In genomic region chr6:151443911-151444621, GRCh38 we compare ENCODE assay signal across 27 cellular contexts. TPM values are rescaled to one million over a fixed set of nuclear protein-coding genes. Genes with fewer than 3 reads are reported as not detected.
DNase-seq lines count a peak whose midpoint lies in the region; ATAC-seq and TF ChIP-seq lines count a peak whose summit lies in the region.
"Had no signal": no experiment of that assay in that cellular context is flagged by ENCODE, and none has a peak within 500 bp of the region (broad histone marks: within the 10 kb centered on the region; RNA-seq: fewer than 3 reads in every experiment).

No MANE protein-coding gene starts in this region.

- H3K4me2 ChIP-seq in osteoblast (ENCODE audit: insufficient read depth, low read length): peak overlapping the region; percentile 31

- TF ChIP-seq CTCF in chondrocyte (IDR thresholded peaks at IDR 0.05): no peak
- TF ChIP-seq CTCF in osteoblast (IDR thresholded peaks at IDR 0.05; ENCODE audit: extremely low read depth, low read depth, low read length): no peak
- no peak for TF ChIP-seq CTCF in tibial artery (IDR thresholded peaks at IDR 0.05)

- ATAC-seq in GM19035 (IDR thresholded peaks at IDR 0.05; ENCODE audit: unreplicated experiment): no peak
- ATAC-seq: heart left ventricle; naive thymus-derived CD4-positive, alpha-beta T cell; stimulated activated naive B cell treated with anti-CD40 and anti-IgM and Interleukin-4, amounts not matched to agents 10 μg/mL and 1 μg/mL and 100 μg/mL, for 72 hours had no signal

- H4K20me1 ChIP-seq in osteoblast (ENCODE audit: insufficient read depth, low read length): no peaks in the 10 kb centered on the region

- H3K36me3 ChIP-seq in osteoblast (ENCODE audit: insufficient read depth, low read length) (peaks cover 10% of the 10 kb centered on the region), tibial artery (no peaks in the 10 kb centered on the region), HAP-1 (replicated peaks) (peaks cover 3% of the 10 kb centered on the region)

- intact Hi-C loops in tibial artery (cut with DNase I; ENCODE audit: low total_unique reads): loop anchor here (5.0 kb wide), 1 partner anchor 33 kb away; no protein-coding TSS in a partner anchor

- H3K79me2 ChIP-seq in osteoblast (ENCODE audit: insufficient read depth, low read length): peaks cover 81% of the 10 kb centered on the region

- H3K27me3 Mint-ChIP-seq in IgD-negative memory B cell: no peaks in the 10 kb centered on the region
- no peaks in the 10 kb centered on the region for H3K27me3 Mint-ChIP-seq in chondrocyte (ENCODE audit: low read depth)
- H3K27me3 Mint-ChIP-seq: activated naive CD8-positive, alpha-beta T cell treated with anti-CD3 and anti-CD28 coated beads for 36 hours; central memory CD8-positive, alpha-beta T cell; naive thymus-derived CD4-positive, alpha-beta T cell; stimulated activated naive B cell treated with anti-CD40 and anti-IgM and Interleukin-4, amounts not matched to agents 10 μg/mL and 1 μg/mL and 100 μg/mL, for 72 hours had no signal

- H3K4me3 ChIP-seq in osteoblast (ENCODE audit: insufficient read depth, low read length) (peak overlapping the region; percentile 19), tibial artery (no peak overlapping the region), HAP-1 (no peak overlapping the region)
- H3K4me3 ChIP-seq: GM23248, heart left ventricle, skin epidermis had no signal

- H3K4me1 ChIP-seq in osteoblast (ENCODE audit: insufficient read depth, low read length) (peaks cover 49% of the 10 kb centered on the region), tibial artery (peaks cover 8 to 79% (median 32%) of the 10 kb centered on the region in 4 donors), HAP-1 (no peaks in the 10 kb centered on the region)

- peak overlapping the region; percentile 97 for H3K27ac ChIP-seq in osteoblast (ENCODE audit: low read depth, low read length)
- H3K27ac ChIP-seq in tibial artery: peak overlapping the region; percentile 11 to 74
- H3K27ac ChIP-seq: C4-2B, GM23248, WERI-Rb-1 had no signal

- peaks cover 22 to 29% (median 26%) of the 10 kb centered on the region in 3 donors for H3K4me1 Mint-ChIP-seq in IgD-negative memory B cell
- peaks cover 72% of the 10 kb centered on the region for H3K4me1 Mint-ChIP-seq in chondrocyte (ENCODE audit: low read depth)

- H3K36me3 Mint-ChIP-seq in IgD-negative memory B cell (peaks cover 1% of the 10 kb centered on the region), chondrocyte (ENCODE audit: low read depth) (peaks cover 4% of the 10 kb centered on the region)

- in situ Hi-C loops in HAP-1 (cut with MboI; ENCODE audit: low sequenced_read_pairs): loop anchor here (25.0 kb wide), 1 partner anchor 818 kb away; no protein-coding TSS in a partner anchor

- H3K27me3 ChIP-seq in osteoblast (ENCODE audit: insufficient read depth, low read length) (no peaks in the 10 kb centered on the region), tibial artery (no peaks in the 10 kb centered on the region), HAP-1 (ENCODE audit: low read depth) (no peaks in the 10 kb centered on the region)
- H3K27me3 ChIP-seq: heart left ventricle had no signal

- no peak overlapping the region for H2AFZ ChIP-seq in osteoblast (ENCODE audit: low read length)
- H2AFZ ChIP-seq: GM23248 had no signal

- H3K27ac Mint-ChIP-seq in IgD-negative memory B cell (peak overlapping the region in 2 of 3 donors; percentile 5 to 39), chondrocyte (ENCODE audit: unreplicated experiment) (peak overlapping the region; percentile 80)
- H3K27ac Mint-ChIP-seq: activated naive CD8-positive, alpha-beta T cell treated with anti-CD3 and anti-CD28 coated beads for 36 hours; stimulated activated naive B cell treated with anti-CD40 and anti-IgM and Interleukin-4, amounts not matched to agents 10 μg/mL and 1 μg/mL and 100 μg/mL, for 72 hours had no signal

- H3K9me3 ChIP-seq in osteoblast (ENCODE audit: low read depth, low read length): no peaks in the 10 kb centered on the region
- H3K9me3 ChIP-seq in tibial artery: no peaks in the 10 kb centered on the region
- H3K9me3 ChIP-seq in HAP-1: no peaks in the 10 kb centered on the region
- H3K9me3 ChIP-seq: heart left ventricle had no signal

- H3K9me3 Mint-ChIP-seq in IgD-negative memory B cell (no peaks in the 10 kb centered on the region), chondrocyte (ENCODE audit: low read depth) (no peaks in the 10 kb centered on the region)
- H3K9me3 Mint-ChIP-seq: activated naive CD8-positive, alpha-beta T cell treated with anti-CD3 and anti-CD28 coated beads for 36 hours; central memory CD8-positive, alpha-beta T cell; naive thymus-derived CD4-positive, alpha-beta T cell; stimulated activated naive B cell treated with anti-CD40 and anti-IgM and Interleukin-4, amounts not matched to agents 10 μg/mL and 1 μg/mL and 100 μg/mL, for 72 hours had no signal

- no peak for DNase-seq in chondrocyte (ENCODE audit: low spot score)
- DNase-seq in osteoblast (ENCODE audit: insufficient read length, low spot score, missing footprints): no peak
- no peak for DNase-seq in tibial artery
- DNase-seq in HAP-1 (ENCODE audit: low spot score in 2 of 2): no peak
- DNase-seq in activated CD4-positive, alpha-beta T cell treated with anti-CD3 and anti-CD28 coated beads for 4 hours: no peak
- DNase-seq: activated CD4-positive, alpha-beta T cell treated with anti-CD3 and anti-CD28 coated beads, Interleukin-2, amount 50 U/mL, for 1 hour; activated gamma-delta T cell; activated naive CD8-positive, alpha-beta T cell treated with anti-CD3 and anti-CD28 coated beads for 36 hours; activated T-cell treated with anti-CD3 and anti-CD28 coated beads, Interleukin-2, amount 50 U/mL, for 1 hour; COR-L47; DMS53; foreskin melanocyte; GM23248; heart left ventricle; midbrain; naive thymus-derived CD4-positive, alpha-beta T cell; NCI-H1092; NCI-H1694 treated with DMSO at 0.1 percent for 48 hours; SIG-M5; stimulated activated naive B cell treated with anti-CD40 and anti-IgM and Interleukin-4, amounts not matched to agents 10 μg/mL and 1 μg/mL and 100 μg/mL, for 72 hours; WERI-Rb-1 had no signal

- H3K4me3 Mint-ChIP-seq in IgD-negative memory B cell (no peak overlapping the region), chondrocyte (ENCODE audit: unreplicated experiment) (no peak overlapping the region)
- H3K4me3 Mint-ChIP-seq: activated naive CD8-positive, alpha-beta T cell treated with anti-CD3 and anti-CD28 coated beads for 36 hours; central memory CD8-positive, alpha-beta T cell; stimulated activated naive B cell treated with anti-CD40 and anti-IgM and Interleukin-4, amounts not matched to agents 10 μg/mL and 1 μg/mL and 100 μg/mL, for 72 hours had no signal

RNA-seq across cellular contexts. Expression of gene RMND1, which starts 7.9 kb away (rescaled TPM):
- polyA plus RNA-seq in IgD-negative memory B cell: 13.7 TPM
- 19.3 to 42.8 TPM (median 42.5 TPM) in 3 replicates for total RNA-seq in chondrocyte
- 55.7 and 56.5 TPM in 2 replicates for total RNA-seq in osteoblast

RNA-seq across cellular contexts. Expression of gene CCDC170, which starts 49.8 kb away (rescaled TPM):
- not detected for polyA plus RNA-seq in IgD-negative memory B cell
- 0.20 to 0.67 TPM (median 0.60 TPM) in 3 replicates for total RNA-seq in chondrocyte
- total RNA-seq in osteoblast: 1.8 and 2.7 TPM in 2 replicates
- total RNA-seq: activated naive CD8-positive, alpha-beta T cell treated with anti-CD3 and anti-CD28 coated beads for 36 hours; NCI-H460 had no signal
- polyA plus RNA-seq: naive thymus-derived CD4-positive, alpha-beta T cell had no signal

RNA-seq across cellular contexts. Expression of gene ZBTB2, which starts 52.7 kb away (rescaled TPM):
- polyA plus RNA-seq in IgD-negative memory B cell: 20.5 TPM
- total RNA-seq in chondrocyte: 9.4 to 11.8 TPM (median 10.1 TPM) in 3 replicates
- 7.1 and 8.7 TPM in 2 replicates for total RNA-seq in osteoblast
